Comparison of ENCODE assay signal across 1 cellular context in genomic region chr15:70214266-70214665, GRCh38.
TF ChIP-seq lines count a peak whose summit lies in the region.

No MANE protein-coding gene starts in this region.

TF ChIP-seq in WTC11, 78 proteins besides CTCF, POLR2A, EP300 and RAD21 (continued from another document):
- no peak for TF ChIP-seq ZNF532 (CRISPR knock-in tag; IDR thresholded peaks at IDR 0.05; ENCODE audit: borderline replicate concordance)
- TF ChIP-seq NFATC4 (CRISPR knock-in tag; IDR thresholded peaks at IDR 0.05) = no peak
- TF ChIP-seq ZNF219 (CRISPR knock-in tag; IDR thresholded peaks at IDR 0.05; ENCODE audit: borderline replicate concordance) = no peak
- TF ChIP-seq HMGXB4 (CRISPR knock-in tag; IDR thresholded peaks at IDR 0.05) = no peak
- no peak for TF ChIP-seq OVOL2 (CRISPR knock-in tag; IDR thresholded peaks at IDR 0.05; ENCODE audit: borderline replicate concordance)
- no peak for TF ChIP-seq E2F1 (CRISPR knock-in tag; IDR thresholded peaks at IDR 0.05)
- TF ChIP-seq GABPB1 (CRISPR knock-in tag; IDR thresholded peaks at IDR 0.05) = no peak
- TF ChIP-seq AFF4 (CRISPR knock-in tag; IDR thresholded peaks at IDR 0.05; ENCODE audit: borderline replicate concordance) = no peak
- no peak for TF ChIP-seq FOXK1 (CRISPR knock-in tag; IDR thresholded peaks at IDR 0.05)
- TF ChIP-seq NFYB (CRISPR knock-in tag; conservative IDR thresholded peaks at IDR 0.05; ENCODE audit: low read depth) = no peak
- TF ChIP-seq EMX1 (CRISPR knock-in tag; IDR thresholded peaks at IDR 0.05) = no peak
